7 cellular contexts compared by ENCODE assay signal in genomic region chr6:6008114-6008647, GRCh38. TPM values are rescaled to one million over a fixed set of nuclear protein-coding genes. Genes with fewer than 3 reads are reported as not detected.
DNase-seq lines count a peak whose midpoint lies in the region; ATAC-seq and TF ChIP-seq lines count a peak whose summit lies in the region.

No MANE protein-coding gene starts in this region.

- peak overlapping the region; percentile 70 for H2AFZ ChIP-seq in osteoblast (ENCODE audit: low read length)

- no peaks in the 10 kb centered on the region for H3K36me3 ChIP-seq in osteoblast (ENCODE audit: insufficient read depth, low read length)

- peaks cover 6% of the 10 kb centered on the region for H3K79me2 ChIP-seq in osteoblast (ENCODE audit: insufficient read depth, low read length)

- no peaks in the 10 kb centered on the region for H4K20me1 ChIP-seq in osteoblast (ENCODE audit: insufficient read depth, low read length)

- no peak overlapping the region for H3K27ac ChIP-seq in osteoblast (ENCODE audit: low read depth, low read length)

- peaks cover 9% of the 10 kb centered on the region for H3K4me1 ChIP-seq in osteoblast (ENCODE audit: insufficient read depth, low read length)

- peak overlapping the region; percentile 77 for H3K4me3 ChIP-seq in osteoblast (ENCODE audit: insufficient read depth, low read length)

- no peak overlapping the region for H3K27ac Mint-ChIP-seq in chondrocyte (ENCODE audit: unreplicated experiment)

- H3K4me3 Mint-ChIP-seq in chondrocyte (ENCODE audit: unreplicated experiment): peak overlapping the region; percentile 64

- no peaks in the 10 kb centered on the region for H3K9me3 Mint-ChIP-seq in chondrocyte (ENCODE audit: low read depth)

- H3K36me3 Mint-ChIP-seq in chondrocyte (ENCODE audit: low read depth): peaks cover 1% of the 10 kb centered on the region

- TF ChIP-seq CTCF in chondrocyte (IDR thresholded peaks at IDR 0.05) (no peak), osteoblast (IDR thresholded peaks at IDR 0.05; ENCODE audit: extremely low read depth, low read depth, low read length) (no peak)

- ATAC-seq in GM19351 (IDR thresholded peaks at IDR 0.05; ENCODE audit: unreplicated experiment) (peak; percentile 21), HG02763 (IDR thresholded peaks at IDR 0.05; ENCODE audit: unreplicated experiment) (no peak), GM18520 (IDR thresholded peaks at IDR 0.05; ENCODE audit: unreplicated experiment) (no peak)

- peaks cover 67% of the 10 kb centered on the region for H3K27me3 Mint-ChIP-seq in chondrocyte (ENCODE audit: low read depth)

- H3K27me3 ChIP-seq in osteoblast (ENCODE audit: insufficient read depth, low read length): peaks cover 51% of the 10 kb centered on the region

- DNase-seq in HT-29 (ENCODE audit: low spot score) (peak; percentile 3), chondrocyte (ENCODE audit: low spot score) (no peak), osteoblast (ENCODE audit: insufficient read length, low spot score, missing footprints) (no peak), DMS79 treated with DMSO at 0.1 percent for 48 hours (lab: John Stamatoyannopoulos, UW) (no peak)

- no peaks in the 10 kb centered on the region for H3K9me3 ChIP-seq in osteoblast (ENCODE audit: low read depth, low read length)

- H3K4me1 Mint-ChIP-seq in chondrocyte (ENCODE audit: low read depth): peaks cover 30% of the 10 kb centered on the region

- H3K4me2 ChIP-seq in osteoblast (ENCODE audit: insufficient read depth, low read length): peak overlapping the region; percentile 94

RNA-seq across cellular contexts. Expression of gene NRN1, which starts 1.5 kb away (rescaled TPM):
- total RNA-seq in HT-29 (2014; rRNA removed; shearing (Covaris generic)): 0.39 TPM in 1 of 2 replicates, not detected in the other
- total RNA-seq in chondrocyte (2.5 to 3.1 TPM in 2 of 3 replicates, not detected in the other), osteoblast (29.5 and 56.1 TPM in 2 replicates)
